Comparison of ENCODE assay signal across 25 cellular contexts in genomic region chr20:59753836-59754235, GRCh38.
"Had no signal": no experiment of that assay in that cellular context is flagged by ENCODE, and none has a peak within 500 bp of the region (broad histone marks: within the 10 kb centered on the region; RNA-seq: fewer than 3 reads in every experiment).

No MANE protein-coding gene starts in this region.

- H3K36me3 Mint-ChIP-seq: activated naive CD4-positive, alpha-beta T cell treated with anti-CD3 and anti-CD28 coated beads, Interleukin-2, amount 50 U/mL, for 72 hours; mesothelial cell of epicardium; naive B cell; stimulated activated naive B cell treated with anti-CD40 and anti-IgM and Interleukin-4, amounts not matched to agents 10 μg/mL and 1 μg/mL and 100 μg/mL, for 72 hours had no signal

- H3K4me1 ChIP-seq: breast epithelium, prostate gland had no signal

- H3K27me3 ChIP-seq: ovary had no signal

- H3K36me3 ChIP-seq: breast epithelium, ovary, prostate gland, stomach, tibial artery, upper lobe of right lung had no signal

- H3K9me3 Mint-ChIP-seq: activated B cell treated with CpG ODN at 0.5 μM for 24 hours; activated CD8-positive, alpha-beta T cell treated with anti-CD3 and anti-CD28 coated beads for 36 hours; activated naive CD4-positive, alpha-beta T cell treated with anti-CD3 and anti-CD28 coated beads, Interleukin-2, amount 50 U/mL, for 72 hours; activated T-helper 2 cell treated with anti-CD3 and anti-CD28 coated beads, Interferon-gamma antibody, Interleukin-2, Interleukin-4, amounts not matched to agents 10 μg/mL and 5 μg/mL and 100 μg/mL, durations not matched to agents 14 hours and 24 hours and 36 hours; central memory CD8-positive, alpha-beta T cell; mesothelial cell of epicardium; stimulated activated naive B cell treated with anti-CD40 and anti-IgM and Interleukin-4, amounts not matched to agents 10 μg/mL and 1 μg/mL and 100 μg/mL, for 72 hours had no signal

- H3K27ac Mint-ChIP-seq: activated B cell treated with CpG ODN at 0.5 μM for 24 hours; activated CD8-positive, alpha-beta T cell treated with anti-CD3 and anti-CD28 coated beads for 36 hours; activated naive CD4-positive, alpha-beta T cell treated with anti-CD3 and anti-CD28 coated beads, Interleukin-2, amount 50 U/mL, for 72 hours; activated T-helper 2 cell treated with anti-CD3 and anti-CD28 coated beads, Interferon-gamma antibody, Interleukin-2, Interleukin-4, amounts not matched to agents 10 μg/mL and 5 μg/mL and 100 μg/mL, durations not matched to agents 14 hours and 24 hours and 36 hours; mesothelial cell of epicardium; nephron progenitor cell; stimulated activated naive B cell treated with anti-CD40 and anti-IgM and Interleukin-4, amounts not matched to agents 10 μg/mL and 1 μg/mL and 100 μg/mL, for 72 hours had no signal

- H3K9me3 ChIP-seq: breast epithelium, ovary, prostate gland, stomach, tibial artery, upper lobe of right lung had no signal

- H3K4me3 ChIP-seq: breast epithelium, ovary, prostate gland, stomach, tibial artery, upper lobe of right lung had no signal

- FAIRE-seq: colon, frontal cortex had no signal

- H3K4me1 Mint-ChIP-seq: central memory CD8-positive, alpha-beta T cell; mesothelial cell of epicardium; nephron progenitor cell had no signal

- H3K4me3 Mint-ChIP-seq: activated B cell treated with CpG ODN at 0.5 μM for 24 hours; activated CD8-positive, alpha-beta T cell treated with anti-CD3 and anti-CD28 coated beads for 36 hours; central memory CD8-positive, alpha-beta T cell; mesothelial cell of epicardium; nephron progenitor cell; stimulated activated naive B cell treated with anti-CD40 and anti-IgM and Interleukin-4, amounts not matched to agents 10 μg/mL and 1 μg/mL and 100 μg/mL, for 72 hours had no signal

- DNase-seq: activated B cell treated with CpG ODN at 0.5 μM for 24 hours; activated CD4-positive, alpha-beta T cell treated with anti-CD3 and anti-CD28 coated beads, Interleukin-2, amount 50 U/mL, for 1 hour; activated CD8-positive, alpha-beta T cell treated with anti-CD3 and anti-CD28 coated beads for 36 hours; activated naive CD4-positive, alpha-beta T cell; activated T-cell treated with anti-CD3 and anti-CD28 coated beads, Interleukin-2, amount 50 U/mL, for 48 hours; effector memory CD4-positive, alpha-beta T cell; islet precursor cell; naive B cell; nephron progenitor cell; ovary; stimulated activated CD4-positive, alpha-beta T cell treated with anti-CD3 and anti-CD28 coated beads, Interleukin-15, amount 100 ng/mL, for 24 hours; stimulated activated CD4-positive, alpha-beta T cell treated with anti-CD3 and anti-CD28 coated beads, Interleukin-2, amount 100 ng/mL, for 24 hours; stimulated activated naive B cell treated with anti-CD40 and anti-IgM and Interleukin-4, amounts not matched to agents 10 μg/mL and 1 μg/mL and 100 μg/mL, for 72 hours; stomach; T-helper 2 cell; tibial artery; upper lobe of right lung had no signal

- H3K27ac ChIP-seq: breast epithelium, ovary, prostate gland, stomach, tibial artery, upper lobe of right lung had no signal

- ATAC-seq: activated CD8-positive, alpha-beta T cell treated with anti-CD3 and anti-CD28 coated beads for 36 hours; activated naive CD4-positive, alpha-beta T cell treated with anti-CD3 and anti-CD28 coated beads, Interleukin-2, amount 50 U/mL, for 72 hours; stimulated activated naive B cell treated with anti-CD40 and anti-IgM and Interleukin-4, amounts not matched to agents 10 μg/mL and 1 μg/mL and 100 μg/mL, for 72 hours; upper lobe of right lung had no signal
